Comparison of ENCODE assay signal across 17 cellular contexts in genomic region chr17:46962374-46962790, GRCh38. TPM values are rescaled to one million over a fixed set of nuclear protein-coding genes. Genes with fewer than 3 reads are reported as not detected.
A peak's percentile ranks its signal among the peaks of the same experiment; 100 is the strongest.
DNase-seq lines count a peak whose midpoint lies in the region; ATAC-seq and TF ChIP-seq lines count a peak whose summit lies in the region.
"Had no signal": no experiment of that assay in that cellular context is flagged by ENCODE, and none has a peak within 500 bp of the region (broad histone marks: within the 10 kb centered on the region; RNA-seq: fewer than 3 reads in every experiment).

No MANE protein-coding gene starts in this region.

- H3K27ac ChIP-seq in coronary artery = no peak overlapping the region
- H3K27ac ChIP-seq: HL-60, SJCRH30 had no signal

- ATAC-seq in left lobe of liver (no peak), HG03175 (IDR thresholded peaks at IDR 0.05; ENCODE audit: unreplicated experiment) (no peak)

- H3K4me3 ChIP-seq in adipocyte (ENCODE audit: low read length) (no peak overlapping the region), fibroblast of the aortic adventitia (ENCODE audit: low read depth, low read length) (no peak overlapping the region), coronary artery (no peak overlapping the region)
- H3K4me3 ChIP-seq: SJCRH30 had no signal

- H3K36me3 ChIP-seq in adipocyte (ENCODE audit: control insufficient read depth, insufficient read depth, low read length, severe bottlenecking) = no peaks in the 10 kb centered on the region
- H3K36me3 ChIP-seq: BE2C, SJCRH30 had no signal

- no peak overlapping the region for H3K9ac ChIP-seq in adipocyte (ENCODE audit: low read length)

- peaks cover 26% of the 10 kb centered on the region for H3K27me3 ChIP-seq in adipocyte (replicated peaks; ENCODE audit: control insufficient read depth, insufficient read depth, low read length)
- H3K27me3 ChIP-seq: SJCRH30 had no signal

- H3K4me1 ChIP-seq in adipocyte (ENCODE audit: control insufficient read depth, insufficient read depth, low read length) = peaks cover 12% of the 10 kb centered on the region
- H3K4me1 ChIP-seq: BE2C, SJCRH30 had no signal

- DNase-seq in A172 (ENCODE audit: low spot score) = peak; percentile 93
- DNase-seq in GM04503 (ENCODE audit: low read depth) = peak; percentile 68
- peak; percentile 9 for DNase-seq in adipocyte (ENCODE audit: low read depth)
- peak; percentile 90 for DNase-seq in fibroblast of the aortic adventitia (ENCODE audit: low read depth)
- DNase-seq in left lobe of liver (ENCODE audit: low spot score) = no peak
- DNase-seq in NCI-H1048 (lab: John Stamatoyannopoulos, UW) = no peak
- DNase-seq in coronary artery (ENCODE audit: low spot score) = no peak
- DNase-seq: activated naive CD4-positive, alpha-beta T cell treated with anti-CD3 and anti-CD28 coated beads, Interleukin-2, amount 50 U/mL, for 16 hours; BE2C; DMS79 treated with DMSO at 0.1 percent for 48 hours; NCI-H2081 treated with DMSO at 0.1 percent for 48 hours; SJCRH30 had no signal

- H3K9me3 ChIP-seq in adipocyte (ENCODE audit: control insufficient read depth, low read length) = peaks cover 5% of the 10 kb centered on the region
- H3K9me3 ChIP-seq: SJCRH30 had no signal

- TF ChIP-seq CTCF in fibroblast of the aortic adventitia (IDR thresholded peaks at IDR 0.05; ENCODE audit: insufficient read depth, low read length) (no peak), coronary artery (IDR thresholded peaks at IDR 0.05) (no peak)

RNA-seq across cellular contexts. Expression of gene RPRML, which starts 16.7 kb away (rescaled TPM):
- not detected in 2 replicates for total RNA-seq in A172 (2014; rRNA removed; shearing (Covaris generic))
- not detected in 2 replicates for total RNA-seq in fibroblast of the aortic adventitia (ENCODE audit: low replicate concordance)
- total RNA-seq in left lobe of liver = not detected
- total RNA-seq: activated CD8-positive, alpha-beta memory T cell treated with anti-CD3 and anti-CD28 coated beads for 36 hours; mononuclear cell; osteocyte had no signal

RNA-seq across cellular contexts. Expression of gene GOSR2, which starts 39.4 kb away (rescaled TPM):
- 41.0 and 50.4 TPM in 2 replicates for total RNA-seq in A172 (2014; rRNA removed; shearing (Covaris generic))
- 35.4 and 49.3 TPM in 2 replicates for total RNA-seq in fibroblast of the aortic adventitia (ENCODE audit: low replicate concordance)
- total RNA-seq in left lobe of liver = 28.1 TPM

Comparison
In these comparisons a context has a peak if more than half of its experiments do, and no peak if none do; other contexts are left out.
1. DNase-seq: peak in A172 (single experiment), GM04503 (single experiment), adipocyte (single experiment) and fibroblast of the aortic adventitia (single experiment); none in left lobe of liver (single experiment), NCI-H1048 (single experiment) and coronary artery (single experiment).